Comparison of ENCODE assay signal across 13 cellular contexts in genomic region chr3:66638717-66639116, GRCh38.
DNase-seq lines count a peak whose midpoint lies in the region; ATAC-seq and TF ChIP-seq lines count a peak whose summit lies in the region.
"Had no signal": no experiment of that assay in that cellular context is flagged by ENCODE, and none has a peak within 500 bp of the region (broad histone marks: within the 10 kb centered on the region; RNA-seq: fewer than 3 reads in every experiment).

No MANE protein-coding gene starts in this region.

- peak; percentile 31 for TF ChIP-seq CTCF in chondrocyte (IDR thresholded peaks at IDR 0.05)
- no peak for TF ChIP-seq CTCF in gastroesophageal sphincter (IDR thresholded peaks at IDR 0.05)
- no peak for TF ChIP-seq CTCF in omental fat pad (IDR thresholded peaks at IDR 0.05)

- 72 to 97% methylated on average over 4 to 6 of the region's 6 CpGs for WGBS in gastroesophageal sphincter (ENCODE audit: low coverage in 1 of 2), 2 donors

- no peak overlapping the region for H3K4me3 ChIP-seq in gastroesophageal sphincter

- H3K27ac ChIP-seq in gastroesophageal sphincter = no peak overlapping the region

- peaks cover 8% of the 10 kb centered on the region for H3K4me1 Mint-ChIP-seq in activated T-cell treated with anti-CD3 and anti-CD28 coated beads, Interleukin-2, amount 50 U/mL, for 24 hours (ENCODE audit: low read depth)
- H3K4me1 Mint-ChIP-seq in activated T-cell treated with anti-CD3 and anti-CD28 coated beads, Interleukin-2, amount 50 U/mL, for 4 hours (ENCODE audit: low read depth) = peaks cover 4% of the 10 kb centered on the region
- no peaks in the 10 kb centered on the region for H3K4me1 Mint-ChIP-seq in chondrocyte (ENCODE audit: low read depth)
- H3K4me1 Mint-ChIP-seq in stimulated activated naive B cell treated with anti-CD40 and anti-IgM and Interleukin-4, amounts not matched to agents 10 μg/mL and 1 μg/mL and 100 μg/mL, for 72 hours = peaks cover 6 to 8% of the 10 kb centered on the region in 2 donors
- H3K4me1 Mint-ChIP-seq: activated naive CD4-positive, alpha-beta T cell treated with anti-CD3 and anti-CD28 coated beads, Interleukin-2, amount 10 ng/mL, durations not matched to agents 7 days and 5 days had no signal

- peak overlapping the region; percentile 52 for H3K27ac Mint-ChIP-seq in activated T-cell treated with anti-CD3 and anti-CD28 coated beads, Interleukin-2, amount 50 U/mL, for 24 hours
- no peak overlapping the region for H3K27ac Mint-ChIP-seq in chondrocyte (ENCODE audit: unreplicated experiment)
- no peak overlapping the region for H3K27ac Mint-ChIP-seq in stimulated activated naive B cell treated with anti-CD40 and anti-IgM and Interleukin-4, amounts not matched to agents 10 μg/mL and 1 μg/mL and 100 μg/mL, for 72 hours
- H3K27ac Mint-ChIP-seq: activated CD8-positive, alpha-beta T cell treated with anti-CD3 and anti-CD28 coated beads, Interleukin-2, amount 10 ng/mL, durations not matched to agents 7 days and 5 days; activated naive CD4-positive, alpha-beta T cell treated with anti-CD3 and anti-CD28 coated beads, Interleukin-2, amount 10 ng/mL, durations not matched to agents 7 days and 5 days; nephron progenitor cell had no signal

- H3K4me1 ChIP-seq in gastroesophageal sphincter = no peaks in the 10 kb centered on the region

- no peaks in the 10 kb centered on the region for H3K36me3 ChIP-seq in gastroesophageal sphincter

- H3K9me3 Mint-ChIP-seq in activated T-cell treated with anti-CD3 and anti-CD28 coated beads, Interleukin-2, amount 50 U/mL, for 24 hours = no peaks in the 10 kb centered on the region
- H3K9me3 Mint-ChIP-seq in activated T-cell treated with anti-CD3 and anti-CD28 coated beads, Interleukin-2, amount 50 U/mL, for 4 hours = no peaks in the 10 kb centered on the region
- H3K9me3 Mint-ChIP-seq in chondrocyte (ENCODE audit: low read depth) = no peaks in the 10 kb centered on the region
- H3K9me3 Mint-ChIP-seq in stimulated activated naive B cell treated with anti-CD40 and anti-IgM and Interleukin-4, amounts not matched to agents 10 μg/mL and 1 μg/mL and 100 μg/mL, for 72 hours = peaks cover 0 to 1% of the 10 kb centered on the region in 2 donors
- H3K9me3 Mint-ChIP-seq: activated naive CD4-positive, alpha-beta T cell treated with anti-CD3 and anti-CD28 coated beads, Interleukin-2, amount 10 ng/mL, durations not matched to agents 7 days and 5 days; nephron progenitor cell had no signal

- H3K9me3 ChIP-seq in gastroesophageal sphincter = no peaks in the 10 kb centered on the region

- H3K27me3 Mint-ChIP-seq in activated T-cell treated with anti-CD3 and anti-CD28 coated beads, Interleukin-2, amount 50 U/mL, for 24 hours = peaks cover 3% of the 10 kb centered on the region
- no peaks in the 10 kb centered on the region for H3K27me3 Mint-ChIP-seq in activated T-cell treated with anti-CD3 and anti-CD28 coated beads, Interleukin-2, amount 50 U/mL, for 4 hours (ENCODE audit: low read depth)
- H3K27me3 Mint-ChIP-seq in chondrocyte (ENCODE audit: low read depth) = no peaks in the 10 kb centered on the region
- peaks cover 0 to 9% of the 10 kb centered on the region in 2 donors for H3K27me3 Mint-ChIP-seq in stimulated activated naive B cell treated with anti-CD40 and anti-IgM and Interleukin-4, amounts not matched to agents 10 μg/mL and 1 μg/mL and 100 μg/mL, for 72 hours

- no peaks in the 10 kb centered on the region for H3K36me3 Mint-ChIP-seq in activated T-cell treated with anti-CD3 and anti-CD28 coated beads, Interleukin-2, amount 50 U/mL, for 24 hours (ENCODE audit: low read depth)
- H3K36me3 Mint-ChIP-seq in activated T-cell treated with anti-CD3 and anti-CD28 coated beads, Interleukin-2, amount 50 U/mL, for 4 hours (ENCODE audit: insufficient read depth) = no peaks in the 10 kb centered on the region
- no peaks in the 10 kb centered on the region for H3K36me3 Mint-ChIP-seq in chondrocyte (ENCODE audit: low read depth)
- no peaks in the 10 kb centered on the region for H3K36me3 Mint-ChIP-seq in stimulated activated naive B cell treated with anti-CD40 and anti-IgM and Interleukin-4, amounts not matched to agents 10 μg/mL and 1 μg/mL and 100 μg/mL, for 72 hours
- H3K36me3 Mint-ChIP-seq: activated naive CD4-positive, alpha-beta T cell treated with anti-CD3 and anti-CD28 coated beads, Interleukin-2, amount 10 ng/mL, durations not matched to agents 7 days and 5 days had no signal

- H3K4me3 Mint-ChIP-seq in activated T-cell treated with anti-CD3 and anti-CD28 coated beads, Interleukin-2, amount 50 U/mL, for 24 hours = no peak overlapping the region
- H3K4me3 Mint-ChIP-seq in activated T-cell treated with anti-CD3 and anti-CD28 coated beads, Interleukin-2, amount 50 U/mL, for 4 hours = no peak overlapping the region
- no peak overlapping the region for H3K4me3 Mint-ChIP-seq in chondrocyte (ENCODE audit: unreplicated experiment)
- H3K4me3 Mint-ChIP-seq in stimulated activated naive B cell treated with anti-CD40 and anti-IgM and Interleukin-4, amounts not matched to agents 10 μg/mL and 1 μg/mL and 100 μg/mL, for 72 hours = no peak overlapping the region
- H3K4me3 Mint-ChIP-seq: activated CD8-positive, alpha-beta T cell treated with anti-CD3 and anti-CD28 coated beads, Interleukin-2, amount 10 ng/mL, durations not matched to agents 7 days and 5 days; activated naive CD4-positive, alpha-beta T cell treated with anti-CD3 and anti-CD28 coated beads, Interleukin-2, amount 10 ng/mL, durations not matched to agents 7 days and 5 days; nephron progenitor cell had no signal

- TF ChIP-seq EP300 in gastroesophageal sphincter (IDR thresholded peaks at IDR 0.05) = no peak

- no peak for TF ChIP-seq POLR2A in gastroesophageal sphincter (IDR thresholded peaks at IDR 0.05)

- no peak for DNase-seq in activated T-cell treated with anti-CD3 and anti-CD28 coated beads, Interleukin-2, amount 50 U/mL, for 24 hours
- no peak for DNase-seq in activated T-cell treated with anti-CD3 and anti-CD28 coated beads, Interleukin-2, amount 50 U/mL, for 4 hours
- DNase-seq in NAMALWA (ENCODE audit: low spot score) = peak; percentile 1
- no peak for DNase-seq in chondrocyte (ENCODE audit: low spot score)
- peak; percentile 11 for DNase-seq in stimulated activated naive B cell treated with anti-CD40 and anti-IgM and Interleukin-4, amounts not matched to agents 10 μg/mL and 1 μg/mL and 100 μg/mL, for 72 hours
- no peak for DNase-seq in omental fat pad (ENCODE audit: low spot score)
- DNase-seq in medulla oblongata (ENCODE audit: extremely low spot score) = no peak
- DNase-seq: activated CD8-positive, alpha-beta T cell treated with anti-CD3 and anti-CD28 coated beads, Interleukin-2, amount 10 ng/mL, durations not matched to agents 7 days and 5 days; activated naive CD4-positive, alpha-beta T cell treated with anti-CD3 and anti-CD28 coated beads, Interleukin-2, amount 10 ng/mL, durations not matched to agents 7 days and 5 days; NCI-H1417; NCI-H774; nephron progenitor cell had no signal

- no peaks in the 10 kb centered on the region for H3K27me3 ChIP-seq in gastroesophageal sphincter

- no peak for ATAC-seq in activated T-cell treated with anti-CD3 and anti-CD28 coated beads, Interleukin-2, amount 50 U/mL, for 4 hours
- peak; percentile 80 to 90 for ATAC-seq in stimulated activated naive B cell treated with anti-CD40 and anti-IgM and Interleukin-4, amounts not matched to agents 10 μg/mL and 1 μg/mL and 100 μg/mL, for 72 hours (replicated peaks)
- ATAC-seq in gastroesophageal sphincter (no peak), omental fat pad (ENCODE audit: low FRiP score) (no peak)
- ATAC-seq: activated CD8-positive, alpha-beta T cell treated with anti-CD3 and anti-CD28 coated beads, Interleukin-2, amount 10 ng/mL, durations not matched to agents 7 days and 5 days had no signal

Comparison
In these comparisons a context has a peak if more than half of its experiments do, and no peak if none do; other contexts are left out.
1. DNase-seq: peak in NAMALWA (single experiment) and stimulated activated naive B cell treated with anti-CD40 and anti-IgM and Interleukin-4, amounts not matched to agents 10 μg/mL and 1 μg/mL and 100 μg/mL, for 72 hours (single experiment); none in activated T-cell treated with anti-CD3 and anti-CD28 coated beads, Interleukin-2, amount 50 U/mL, for 24 hours (single experiment), activated T-cell treated with anti-CD3 and anti-CD28 coated beads, Interleukin-2, amount 50 U/mL, for 4 hours (single experiment), chondrocyte (single experiment), omental fat pad (single experiment) and medulla oblongata (single experiment).
2. ATAC-seq: peak in stimulated activated naive B cell treated with anti-CD40 and anti-IgM and Interleukin-4, amounts not matched to agents 10 μg/mL and 1 μg/mL and 100 μg/mL, for 72 hours (2 of 2); none in activated T-cell treated with anti-CD3 and anti-CD28 coated beads, Interleukin-2, amount 50 U/mL, for 4 hours (0 of 2), gastroesophageal sphincter (single experiment) and omental fat pad (single experiment).